ENCODE assay signal across 8 cellular contexts in genomic region chr6:26285143-26286134, GRCh38.
DNase-seq lines count a peak whose midpoint lies in the region; ATAC-seq, FAIRE-seq and TF ChIP-seq lines count a peak whose summit lies in the region.

No MANE protein-coding gene starts in this region.

- peak; percentile 70 for ATAC-seq in HG02852 (IDR thresholded peaks at IDR 0.05; ENCODE audit: unreplicated experiment)
- ATAC-seq in T-cell (replicated peaks in 1 of 4): peak; percentile 77 to 87 (median 80)
- ATAC-seq in heart right ventricle: peak; percentile 93 to 97 (median 96)
- ATAC-seq in upper lobe of left lung (ENCODE audit: low FRiP score in 2 of 2): peak; percentile 97

- H3K4me1 ChIP-seq in heart right ventricle: peaks cover 0 to 22% (median 14%) of the 10 kb centered on the region in 9 donors
- peaks cover 8 to 15% (median 12%) of the 10 kb centered on the region in 4 donors for H3K4me1 ChIP-seq in upper lobe of left lung

- H3K27me3 Mint-ChIP-seq in T-cell: peaks cover 4 to 5% of the 10 kb centered on the region in 2 donors

- peak in 3 of 4 donors; percentile 75 to 96 (median 90) for TF ChIP-seq EP300 in upper lobe of left lung (IDR thresholded peaks at IDR 0.05)

- TF ChIP-seq CTCF in heart right ventricle (IDR thresholded peaks at IDR 0.05): no peak
- TF ChIP-seq CTCF in upper lobe of left lung (IDR thresholded peaks at IDR 0.05): peak in 1 of 6 experiments; percentile 7

- intact Hi-C loops in heart right ventricle (cut with DNase I) (loop anchor here in 6 of 10 donors (2.0 to 10.0 kb wide), 11 partner anchors 27 to 1519 kb away; a partner anchor contains a TSS), posterior cingulate gyrus (cut with DNase I) (no loop called here)

- 0 to 1% methylated on average over 53 of the region's 53 CpGs for WGBS in heart right ventricle, 2 donors
- 0% methylated on average over 48 to 53 of the region's 53 CpGs for WGBS in upper lobe of left lung, 2 donors

- peaks cover 13% of the 10 kb centered on the region for H3K36me3 Mint-ChIP-seq in T-cell

- CTCF ChIA-PET in T-cell (lab: Charles Lee): interaction anchor here (0.7 to 2.8 kb wide), 12 partner anchors 11 to 860 kb away, joined by 3 to 25 read pairs (median 3); a partner anchor contains a TSS

- H3K4me1 Mint-ChIP-seq in T-cell: peaks cover 30 to 41% (median 31%) of the 10 kb centered on the region in 3 donors

- peak overlapping the region; percentile 92 to 93 for H3K27ac Mint-ChIP-seq in T-cell

- H3K36me3 ChIP-seq in heart right ventricle (peaks cover 0 to 8% (median 0%) of the 10 kb centered on the region in 9 donors), upper lobe of left lung (peaks cover 0 to 6% (median 0%) of the 10 kb centered on the region in 4 donors)

- H3K9me3 ChIP-seq in heart right ventricle: peaks cover 0 to 19% (median 0%) of the 10 kb centered on the region in 11 donors
- H3K9me3 ChIP-seq in upper lobe of left lung: no peaks in the 10 kb centered on the region

- DNase-seq in GM12892 (ENCODE audit: insufficient read length) (peak; percentile 54), NCI-H146 (lab: John Stamatoyannopoulos, UW) (peak; percentile 99), T-cell (peak; percentile 86 to 97 (median 91)), amniotic epithelial cell (ENCODE audit: low read depth) (peak; percentile 99), heart right ventricle (peak; percentile 92 to 99), posterior cingulate gyrus (peak; percentile 91 to 98 (median 94)), upper lobe of left lung (peak; percentile 89 to 98)

- peak; percentile 96 for TF ChIP-seq POLR2A in GM12892 (IDR thresholded peaks at IDR 0.05; ENCODE audit: low read depth, low read length)
- TF ChIP-seq POLR2A in upper lobe of left lung (IDR thresholded peaks at IDR 0.05): peak in 3 of 4 donors; percentile 72 to 93 (median 91)

- FAIRE-seq in GM12892 (lab: Jason Lieb, UNC): peak; percentile 92

- H3K4me3 Mint-ChIP-seq in T-cell: peak overlapping the region; percentile 84 to 92 (median 88)

- H3K4me3 ChIP-seq in heart right ventricle (peak overlapping the region; percentile 29 to 78 (median 65)), upper lobe of left lung (peak overlapping the region; percentile 27 to 64 (median 60))

- H3K9me3 Mint-ChIP-seq in T-cell: peaks cover 0 to 4% (median 0%) of the 10 kb centered on the region in 3 donors

- H3K27me3 ChIP-seq in heart right ventricle (no peaks in the 10 kb centered on the region), upper lobe of left lung (no peaks in the 10 kb centered on the region)

- H3K27ac ChIP-seq in heart right ventricle (peak overlapping the region; percentile 87 to 96 (median 92)), upper lobe of left lung (peak overlapping the region; percentile 89 to 96 (median 94))

- POLR2A ChIA-PET in T-cell (lab: Charles Lee): interaction anchor here (0.6 to 4.8 kb wide), 28 partner anchors 11 to 1608 kb away, joined by 3 to 57 read pairs (median 6); a partner anchor contains a TSS

Comparison
In these comparisons a context has a peak if more than half of its experiments do, and no peak if none do; other contexts are left out.
1. Peak in every context shown above with its lines: DNase-seq, ATAC-seq, H3K4me3 ChIP-seq and H3K27ac ChIP-seq.